13 cellular contexts compared by ENCODE assay signal in genomic region chr5:95241635-95242034, GRCh38. TPM values are rescaled to one million over a fixed set of nuclear protein-coding genes. Genes with fewer than 3 reads are reported as not detected.
A peak's percentile ranks its signal among the peaks of the same experiment; 100 is the strongest.
DNase-seq lines count a peak whose midpoint lies in the region; ATAC-seq, FAIRE-seq and TF ChIP-seq lines count a peak whose summit lies in the region.
"Had no signal": no experiment of that assay in that cellular context is flagged by ENCODE, and none has a peak within 500 bp of the region (broad histone marks: within the 10 kb centered on the region; RNA-seq: fewer than 3 reads in every experiment).

No MANE protein-coding gene starts in this region.

- no peak overlapping the region for H2AFZ ChIP-seq in PC-3 (ENCODE audit: low read length)
- H2AFZ ChIP-seq: hepatocyte had no signal

- CTCF ChIA-PET in PC-3 (lab: Charles Lee), result no interaction called here

- 60 to 83% methylated on average over 3 of the region's 3 CpGs for WGBS in gastroesophageal sphincter (ENCODE audit: low coverage in 1 of 2), 2 donors

- POLR2A ChIA-PET in PC-3 (lab: Charles Lee; ENCODE audit: unreplicated experiment), result no interaction called here

- no TSS peak for BruUV-seq in PC-3 (replicated peaks; lab: Mats Ljungman, UMichigan)

- peak; percentile 95 for FAIRE-seq in GM18507 (lab: Jason Lieb, UNC)
- FAIRE-seq: K562 had no signal

- no peak for TF ChIP-seq EP300 in gastroesophageal sphincter (IDR thresholded peaks at IDR 0.05)

- H4K20me1 ChIP-seq in PC-3 (ENCODE audit: low read length), result no peaks in the 10 kb centered on the region

- intact Hi-C loops in PC-3 (cut with micrococcal nuclease), result no loop called here

- H3K27ac ChIP-seq in PC-3 (ENCODE audit: low read length), result no peak overlapping the region
- H3K27ac ChIP-seq in gastroesophageal sphincter, result no peak overlapping the region
- H3K27ac ChIP-seq: colonic mucosa, hepatocyte had no signal

- TF ChIP-seq CTCF in PC-3 (conservative IDR thresholded peaks at IDR 0.05; ENCODE audit: low read depth, low read length) (no peak), gastroesophageal sphincter (IDR thresholded peaks at IDR 0.05) (no peak)

- no peak for TF ChIP-seq POLR2A in gastroesophageal sphincter (IDR thresholded peaks at IDR 0.05)

- no peak overlapping the region for H3K9ac ChIP-seq in PC-3 (ENCODE audit: low read length)

- no peaks in the 10 kb centered on the region for H3K79me2 ChIP-seq in PC-3 (ENCODE audit: low read length)
- H3K79me2 ChIP-seq: hepatocyte had no signal

- peak; percentile 98 for ATAC-seq in GM19467 (IDR thresholded peaks at IDR 0.05; ENCODE audit: unreplicated experiment)
- ATAC-seq in HG02973 (IDR thresholded peaks at IDR 0.05; ENCODE audit: unreplicated experiment), result peak; percentile 98
- ATAC-seq in HG03045 (IDR thresholded peaks at IDR 0.05; ENCODE audit: unreplicated experiment), result no peak
- ATAC-seq in PC-3, result no peak
- ATAC-seq in gastroesophageal sphincter, result no peak
- ATAC-seq: K562 had no signal

- H3K36me3 ChIP-seq in PC-3 (ENCODE audit: low read depth, low read length), result no peaks in the 10 kb centered on the region
- no peaks in the 10 kb centered on the region for H3K36me3 ChIP-seq in gastroesophageal sphincter
- H3K36me3 ChIP-seq: colonic mucosa had no signal

- H3F3A ChIP-seq in PC-3 (ENCODE audit: low read length, unreplicated experiment), result no peaks in the 10 kb centered on the region

- 0 out of 2 replicates have a peak, but pooled peaks cover 4% of the 10 kb centered on the region for H3K4me1 ChIP-seq in PC-3 (ENCODE audit: insufficient read depth, low read length)
- no peaks in the 10 kb centered on the region for H3K4me1 ChIP-seq in gastroesophageal sphincter
- H3K4me1 ChIP-seq: colonic mucosa had no signal

- H3K9me3 ChIP-seq in PC-3 (ENCODE audit: low read length) (no peaks in the 10 kb centered on the region), gastroesophageal sphincter (peaks cover 0 to 6% (median 0%) of the 10 kb centered on the region in 3 donors)
- H3K9me3 ChIP-seq: colonic mucosa had no signal

- no peaks in the 10 kb centered on the region for H3K9me2 ChIP-seq in PC-3 (replicated peaks; ENCODE audit: low read length)

- H3K27me3 ChIP-seq in PC-3 (ENCODE audit: low read length), result no peaks in the 10 kb centered on the region
- H3K27me3 ChIP-seq in gastroesophageal sphincter, result no peaks in the 10 kb centered on the region
- H3K27me3 ChIP-seq: colonic mucosa, hepatocyte had no signal

- DNase-seq in GM18507 (ENCODE audit: extremely low spot score, insufficient read length, low read depth) (peak; percentile 47), MV-4-11 (lab: John Stamatoyannopoulos, UW) (peak; percentile 57), PC-3 (no peak), pons (ENCODE audit: low spot score) (no peak)
- DNase-seq: activated effector memory CD4-positive, alpha-beta T cell treated with Interleukin-2 at 50 U/mL for 16 hours; colonic mucosa; NCI-H524 had no signal

- no peak overlapping the region for H3K4me2 ChIP-seq in PC-3 (ENCODE audit: low read length)
- H3K4me2 ChIP-seq: hepatocyte had no signal

- no peak overlapping the region for H3K4me3 ChIP-seq in PC-3 (ENCODE audit: low read length)
- H3K4me3 ChIP-seq in gastroesophageal sphincter, result no peak overlapping the region
- H3K4me3 ChIP-seq: colonic mucosa, hepatocyte, K562 had no signal

RNA-seq across cellular contexts. Expression of gene MCTP1, which starts 43.3 kb away (rescaled TPM):
- 4.8 and 7.5 TPM in 2 replicates for total RNA-seq in PC-3 (2014; rRNA removed)
- total RNA-seq in gastroesophageal sphincter, result 10 to 100 TPM; 13.5 to 57.6 (median 21.9) TPM

Comparison
In these comparisons a context has a peak if more than half of its experiments do, and no peak if none do; other contexts are left out.
1. DNase-seq: peak in GM18507 (single experiment) and MV-4-11 (single experiment); none in PC-3 (single experiment) and pons (single experiment).
2. ATAC-seq: peak in GM19467 (single experiment) and HG02973 (single experiment); none in HG03045 (single experiment), PC-3 (single experiment) and gastroesophageal sphincter (single experiment).